ENCODE assay signal across 9 cellular contexts in genomic region chr1:38003261-38004250, GRCh38. TPM values are rescaled to one million over a fixed set of nuclear protein-coding genes. Genes with fewer than 3 reads are reported as not detected.
DNase-seq lines count a peak whose midpoint lies in the region; ATAC-seq and TF ChIP-seq lines count a peak whose summit lies in the region.
"Had no signal": no experiment of that assay in that cellular context is flagged by ENCODE, and none has a peak within 500 bp of the region (broad histone marks: within the 10 kb centered on the region; RNA-seq: fewer than 3 reads in every experiment).

No MANE protein-coding gene starts in this region.

- no peaks in the 10 kb centered on the region for H3K9me2 ChIP-seq in hepatocyte (replicated peaks; ENCODE audit: insufficient read depth)

- DNase-seq in HAP-1 (ENCODE audit: low spot score in 2 of 2) = no peak
- DNase-seq in activated CD8-positive, alpha-beta T cell treated with anti-CD3 and anti-CD28 coated beads for 36 hours = no peak
- DNase-seq in hepatocyte (ENCODE audit: low spot score) = peak; percentile 36
- DNase-seq in spleen = no peak
- DNase-seq in activated gamma-delta T cell (lab: John Stamatoyannopoulos, UW) = no peak
- DNase-seq in GM19238 (ENCODE audit: insufficient read length, low spot score) = no peak
- DNase-seq in epidermal melanocyte (ENCODE audit: insufficient read length, low spot score) = no peak

- peak overlapping the region; percentile 99 for H3K4me2 ChIP-seq in hepatocyte

- TF ChIP-seq POLR2A in spleen (IDR thresholded peaks at IDR 0.05) = no peak

- H3K4me1 Mint-ChIP-seq in activated CD8-positive, alpha-beta T cell treated with anti-CD3 and anti-CD28 coated beads for 36 hours (ENCODE audit: low read depth) = peaks cover 52% of the 10 kb centered on the region

- no peaks in the 10 kb centered on the region for H3K27me3 ChIP-seq in HAP-1 (ENCODE audit: low read depth)
- no peaks in the 10 kb centered on the region for H3K27me3 ChIP-seq in hepatocyte
- peaks cover 0 to 26% (median 6%) of the 10 kb centered on the region in 7 donors for H3K27me3 ChIP-seq in spleen (replicated peaks in 1 of 7)

- no peak overlapping the region for H2AFZ ChIP-seq in hepatocyte

- intact Hi-C loops in activated CD8-positive, alpha-beta T cell treated with anti-CD3 and anti-CD28 coated beads for 36 hours (cut with micrococcal nuclease) = no loop called here
- intact Hi-C loops in spleen (cut with DNase I; ENCODE audit: low total_unique reads) = no loop called here

- H3K4me1 ChIP-seq in HAP-1 (peaks cover 6% of the 10 kb centered on the region; the same call in 1 of the 2 replicates), hepatocyte (ENCODE audit: insufficient read depth) (peaks cover 47% of the 10 kb centered on the region), spleen (peaks cover 15 to 73% (median 49%) of the 10 kb centered on the region in 6 donors)

- H3K4me3 ChIP-seq in HAP-1 = peak overlapping the region; percentile 52
- H3K4me3 ChIP-seq in hepatocyte = peak overlapping the region; percentile 85
- peak overlapping the region; percentile 23 to 76 (median 46) for H3K4me3 ChIP-seq in spleen

- H3K9me3 ChIP-seq in HAP-1 (no peaks in the 10 kb centered on the region), hepatocyte (ENCODE audit: low read depth) (no peaks in the 10 kb centered on the region), spleen (no peaks in the 10 kb centered on the region)

- peaks cover 24% of the 10 kb centered on the region for H3K36me3 Mint-ChIP-seq in activated CD8-positive, alpha-beta T cell treated with anti-CD3 and anti-CD28 coated beads for 36 hours (ENCODE audit: low read depth)

- peak overlapping the region; percentile 90 for H3K27ac Mint-ChIP-seq in activated CD8-positive, alpha-beta T cell treated with anti-CD3 and anti-CD28 coated beads for 36 hours

- H3K27ac ChIP-seq in hepatocyte = peak overlapping the region; percentile 74
- peak overlapping the region in 7 of 8 donors; percentile 17 to 91 (median 68) for H3K27ac ChIP-seq in spleen

- peaks cover 6% of the 10 kb centered on the region for H3K36me3 ChIP-seq in HAP-1 (replicated peaks)
- no peaks in the 10 kb centered on the region for H3K36me3 ChIP-seq in hepatocyte (replicated peaks; ENCODE audit: insufficient read depth, low read depth)
- peaks cover 0 to 5% (median 0%) of the 10 kb centered on the region in 6 donors for H3K36me3 ChIP-seq in spleen

- ATAC-seq in activated CD8-positive, alpha-beta T cell treated with anti-CD3 and anti-CD28 coated beads for 36 hours = no peak
- no peak for ATAC-seq in GM21367 (IDR thresholded peaks at IDR 0.05; ENCODE audit: unreplicated experiment)

- H3K9me3 Mint-ChIP-seq in activated CD8-positive, alpha-beta T cell treated with anti-CD3 and anti-CD28 coated beads for 36 hours = no peaks in the 10 kb centered on the region

- WGBS in hepatocyte (ENCODE audit: low lambda C conversion rate, missing lambda C conversion rate) = 86% methylated on average over 8 of the region's 8 CpGs
- 68 to 76% (median 74%) methylated on average over 7 to 8 of the region's 8 CpGs for WGBS in spleen, 5 donors

- no peak for TF ChIP-seq CTCF in activated CD8-positive, alpha-beta T cell treated with anti-CD3 and anti-CD28 coated beads for 36 hours (IDR thresholded peaks at IDR 0.05)
- no peak for TF ChIP-seq CTCF in hepatocyte (IDR thresholded peaks at IDR 0.05; ENCODE audit: poor library complexity)
- no peak for TF ChIP-seq CTCF in spleen (IDR thresholded peaks at IDR 0.05 in 8 of 11, conservative IDR thresholded peaks at IDR 0.05 in 3 of 11)

- peaks cover 45% of the 10 kb centered on the region for H3K79me2 ChIP-seq in hepatocyte

- peak overlapping the region; percentile 89 for H3K4me3 Mint-ChIP-seq in activated CD8-positive, alpha-beta T cell treated with anti-CD3 and anti-CD28 coated beads for 36 hours

- H3K27me3 Mint-ChIP-seq in activated CD8-positive, alpha-beta T cell treated with anti-CD3 and anti-CD28 coated beads for 36 hours = no peaks in the 10 kb centered on the region

- H4K20me1 ChIP-seq in hepatocyte (ENCODE audit: insufficient read depth, poor library complexity, severe bottlenecking) = no peaks in the 10 kb centered on the region

- POLR2A ChIA-PET in activated CD8-positive, alpha-beta T cell treated with anti-CD3 and anti-CD28 coated beads for 36 hours (lab: Charles Lee) = interaction anchor here (0.7 to 1.7 kb wide), 5 partner anchors 7 to 24 kb away, joined by 3 to 9 read pairs (median 3); partner anchors contain the start of gene SF3A3

- in situ Hi-C loops in HAP-1 (cut with MboI; ENCODE audit: low sequenced_read_pairs) = no loop called here

- CTCF ChIA-PET in activated CD8-positive, alpha-beta T cell treated with anti-CD3 and anti-CD28 coated beads for 36 hours (lab: Charles Lee) = interaction anchor here (1.0 to 4.3 kb wide), 7 partner anchors 10 to 70 kb away, joined by 3 to 26 read pairs (median 5); partner anchors contain the start of genes SF3A3 and UTP11

RNA-seq across cellular contexts. Expression of gene FHL3, which starts 1.8 kb away (rescaled TPM):
- 10 to 100 TPM; 26.6 to 26.7 TPM for total RNA-seq in activated CD8-positive, alpha-beta T cell treated with anti-CD3 and anti-CD28 coated beads for 36 hours
- total RNA-seq in hepatocyte (8.4 and 27.2 TPM in 2 replicates), spleen (10 to 100 TPM; 13.0 to 39.9 (median 19.5) TPM)
- polyA plus RNA-seq in hepatocyte (27.2 and 28.6 TPM in 2 replicates), spleen (10 to 100 TPM in 1 of 3 donors, 1 to 10 TPM in 2; 8.6 to 14.0 (median 9.3) TPM)

RNA-seq across cellular contexts. Expression of gene UTP11, which starts 9.0 kb away (rescaled TPM):
- total RNA-seq in activated CD8-positive, alpha-beta T cell treated with anti-CD3 and anti-CD28 coated beads for 36 hours = 10 to 100 TPM; 58.1 to 60.6 TPM
- total RNA-seq in hepatocyte (29.9 and 39.2 TPM in 2 replicates), spleen (10 to 100 TPM; 19.2 to 51.4 (median 23.7) TPM)
- polyA plus RNA-seq in hepatocyte (31.1 and 36.2 TPM in 2 replicates), spleen (10 to 100 TPM; 12.5 to 21.0 (median 20.6) TPM)

RNA-seq across cellular contexts. Expression of gene SF3A3, which starts 13.7 kb away (rescaled TPM):
- total RNA-seq in activated CD8-positive, alpha-beta T cell treated with anti-CD3 and anti-CD28 coated beads for 36 hours = 10 to 100 TPM; 94.9 to 96.7 TPM
- total RNA-seq in hepatocyte (48.8 and 51.3 TPM in 2 replicates), spleen (10 to 100 TPM; 44.5 to 64.3 (median 53.6) TPM)
- polyA plus RNA-seq in hepatocyte (40.9 and 52.8 TPM in 2 replicates), spleen (10 to 100 TPM; 19.7 to 24.9 (median 22.1) TPM)

RNA-seq across cellular contexts. Expression of gene POU3F1, which starts 43.0 kb away (rescaled TPM):
- under 1 TPM in 1 of 2 experiments, not detected in 1; 0.16 TPM for total RNA-seq in activated CD8-positive, alpha-beta T cell treated with anti-CD3 and anti-CD28 coated beads for 36 hours
- 1.0 TPM in 1 of 2 replicates, not detected in the other for total RNA-seq in hepatocyte
- polyA plus RNA-seq in hepatocyte = 0.73 and 0.83 TPM in 2 replicates
- total RNA-seq in spleen = under 1 TPM in 4 of 7 donors, not detected in 3; 0.17 to 0.60 (median 0.30) TPM
- under 1 TPM; 0.07 to 0.38 (median 0.08) TPM for polyA plus RNA-seq in spleen
- total RNA-seq: NCI-H460 had no signal

RNA-seq across cellular contexts. Expression of gene INPP5B, which starts 56.7 kb away (rescaled TPM):
- total RNA-seq in activated CD8-positive, alpha-beta T cell treated with anti-CD3 and anti-CD28 coated beads for 36 hours = 10 to 100 TPM; 27.7 to 29.1 TPM
- total RNA-seq in hepatocyte (16.3 and 18.3 TPM in 2 replicates), spleen (10 to 100 TPM; 31.0 to 70.7 (median 45.0) TPM)
- polyA plus RNA-seq in hepatocyte (6.1 and 9.3 TPM in 2 replicates), spleen (10 to 100 TPM; 11.4 to 27.5 (median 19.0) TPM)
